29 cellular contexts compared by ENCODE assay signal in genomic region chr2:101427743-101428142, GRCh38. TPM values are rescaled to one million over a fixed set of nuclear protein-coding genes. Genes with fewer than 3 reads are reported as not detected.
"Had no signal": no experiment of that assay in that cellular context is flagged by ENCODE, and none has a peak within 500 bp of the region (broad histone marks: within the 10 kb centered on the region; RNA-seq: fewer than 3 reads in every experiment).

No MANE protein-coding gene starts in this region.

- H3K9me3 ChIP-seq: neutrophil, pancreas, prostate gland, sigmoid colon, stomach, thoracic aorta, thyroid gland, tibial nerve, upper lobe of left lung, vagina had no signal

- FAIRE-seq: pancreas, small intestine, urothelium cell line had no signal

- H3K27ac ChIP-seq: neutrophil, pancreas, prostate gland, sigmoid colon, stomach, thoracic aorta, thyroid gland, tibial nerve, upper lobe of left lung, vagina had no signal

- ATAC-seq: naive thymus-derived CD8-positive, alpha-beta T cell; natural killer cell treated with Interleukin-12 subunit alpha and Interleukin-12 subunit beta and Interleukin-15 and Interleukin-18, amount 100 ng/mL, for 72 hours; pancreas; stimulated activated effector memory CD8-positive, alpha-beta T cell treated with anti-CD3 and anti-CD28 coated beads, Interleukin-12 subunit alpha, Interleukin-12 subunit beta, amount 100 ng/mL, for 72 hours; stimulated activated naive B cell treated with anti-CD40 and anti-IgM and Interleukin-4, amounts not matched to agents 10 μg/mL and 1 μg/mL and 100 μg/mL, for 72 hours had no signal

- DNase-seq: naive thymus-derived CD8-positive, alpha-beta T cell; nephron progenitor cell; nucleus accumbens; pancreas; sigmoid colon; small intestine; stimulated activated CD4-positive, alpha-beta T cell treated with anti-CD3 and anti-CD28 coated beads, Interleukin-15, amount 100 ng/mL, for 24 hours; stimulated activated CD4-positive, alpha-beta T cell treated with anti-CD3 and anti-CD28 coated beads, Interleukin-2, amount 100 ng/mL, for 24 hours; stimulated activated CD4-positive, alpha-beta T cell treated with anti-CD3 and anti-CD28 coated beads, Interleukin-2, amount 100 ng/mL, for 48 hours; stimulated activated CD4-positive, alpha-beta T cell treated with anti-CD3 and anti-CD28 coated beads, Interleukin-4, amount 100 ng/mL, for 24 hours; stimulated activated naive B cell treated with anti-CD40 and anti-IgM and Interleukin-4, amounts not matched to agents 10 μg/mL and 1 μg/mL and 100 μg/mL, for 72 hours; stimulated activated naive CD4-positive, alpha-beta T cell treated with Interleukin-2 at 50 U/mL for 16 hours; stomach; thyroid gland; trophoblast cell; upper lobe of left lung had no signal

- H3K36me3 ChIP-seq: neutrophil, pancreas, prostate gland, sigmoid colon, stomach, thoracic aorta, thyroid gland, tibial nerve, upper lobe of left lung, vagina had no signal

- H3K4me3 ChIP-seq: pancreas, prostate gland, sigmoid colon, stomach, thoracic aorta, thyroid gland, tibial nerve, upper lobe of left lung, vagina had no signal

- H3K4me1 ChIP-seq: pancreas, prostate gland, sigmoid colon, stomach, thyroid gland, tibial nerve, upper lobe of left lung, vagina had no signal

- H3K27me3 ChIP-seq: neutrophil, pancreas, sigmoid colon, stomach, thyroid gland, tibial nerve, upper lobe of left lung, vagina had no signal

RNA-seq across cellular contexts. Expression of gene CREG2, which starts 40.4 kb away (rescaled TPM):
- total RNA-seq: naive thymus-derived CD8-positive, alpha-beta T cell; natural killer cell treated with Interleukin-12 subunit alpha and Interleukin-12 subunit beta and Interleukin-15 and Interleukin-18, amount 100 ng/mL, for 72 hours; osteocyte; posterior vena cava; prostate gland; subcutaneous adipose tissue; thoracic aorta; thyroid gland; tibial nerve had no signal
- polyA plus RNA-seq: naive thymus-derived CD8-positive, alpha-beta T cell had no signal

RNA-seq across cellular contexts. Expression of gene RFX8, which starts 47.2 kb away (rescaled TPM):
- total RNA-seq: naive thymus-derived CD8-positive, alpha-beta T cell; osteocyte; renal cortical epithelial cell; ureter had no signal
- polyA plus RNA-seq: naive thymus-derived CD8-positive, alpha-beta T cell had no signal
